Comparison of ENCODE assay signal across 1 cellular context in the genomic region with DNA sequence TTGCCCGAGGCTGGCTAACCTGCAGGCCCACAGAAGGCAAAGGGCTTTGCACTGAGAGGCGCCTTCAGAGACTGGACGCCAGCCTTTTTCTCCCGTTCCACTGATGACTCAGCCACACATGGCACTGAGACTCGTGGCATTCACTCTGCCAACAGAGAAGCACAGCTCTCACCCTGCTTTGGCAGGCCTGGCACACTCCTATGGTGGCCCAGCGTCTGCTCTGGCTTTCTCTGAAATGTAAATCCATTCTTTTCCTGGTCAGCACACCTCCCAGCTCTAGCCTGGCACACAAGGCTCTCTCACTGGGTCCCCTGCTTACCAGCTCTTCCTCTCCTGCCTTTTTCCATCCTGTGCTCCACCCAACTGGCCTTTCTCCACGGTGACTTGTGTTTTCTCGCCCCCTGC.
TF ChIP-seq lines count a peak whose summit lies in the region.

No MANE protein-coding gene starts in this region.

TF ChIP-seq in HepG2, 621 proteins besides CTCF, POLR2A, EP300 and RAD21 (continued from another document):
- TF ChIP-seq, protein P1, sequence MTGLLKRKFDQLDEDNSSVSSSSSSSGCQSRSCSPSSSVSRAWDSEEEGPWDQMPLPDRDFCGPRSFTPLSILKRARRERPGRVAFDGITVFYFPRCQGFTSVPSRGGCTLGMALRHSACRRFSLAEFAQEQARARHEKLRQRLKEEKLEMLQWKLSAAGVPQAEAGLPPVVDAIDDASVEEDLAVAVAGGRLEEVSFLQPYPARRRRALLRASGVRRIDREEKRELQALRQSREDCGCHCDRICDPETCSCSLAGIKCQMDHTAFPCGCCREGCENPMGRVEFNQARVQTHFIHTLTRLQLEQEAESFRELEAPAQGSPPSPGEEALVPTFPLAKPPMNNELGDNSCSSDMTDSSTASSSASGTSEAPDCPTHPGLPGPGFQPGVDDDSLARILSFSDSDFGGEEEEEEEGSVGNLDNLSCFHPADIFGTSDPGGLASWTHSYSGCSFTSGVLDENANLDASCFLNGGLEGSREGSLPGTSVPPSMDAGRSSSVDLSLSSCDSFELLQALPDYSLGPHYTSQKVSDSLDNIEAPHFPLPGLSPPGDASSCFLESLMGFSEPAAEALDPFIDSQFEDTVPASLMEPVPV (CRISPR knock-in tag; IDR thresholded peaks at IDR 0.05) = no peak
- no peak for TF ChIP-seq PLRG1 (conservative IDR thresholded peaks at IDR 0.05)
- peak; percentile 53 for TF ChIP-seq ZNF687 (CRISPR knock-in tag; IDR thresholded peaks at IDR 0.05)
- TF ChIP-seq ZMYM2 (CRISPR knock-in tag; IDR thresholded peaks at IDR 0.05) = no peak
- TF ChIP-seq TFDP2 (CRISPR knock-in tag; IDR thresholded peaks at IDR 0.05) = no peak
